Comparison of ENCODE assay signal across 8 cellular contexts in genomic region chr9:35258665-35259474, GRCh38.
DNase-seq lines count a peak whose midpoint lies in the region; ATAC-seq and TF ChIP-seq lines count a peak whose summit lies in the region.

No MANE protein-coding gene starts in this region.

- H3K36me3 ChIP-seq in lower lobe of right lung = no peaks in the 10 kb centered on the region

- H3K27me3 Mint-ChIP-seq in natural killer cell (ENCODE audit: low read depth in 2 of 2) = peaks cover 6 to 9% of the 10 kb centered on the region in 2 donors
- peaks cover 9% of the 10 kb centered on the region in 2 donors for H3K27me3 Mint-ChIP-seq in natural killer cell treated with Interleukin-12 subunit alpha and Interleukin-12 subunit beta and Interleukin-15 and Interleukin-18, amount 100 ng/mL, for 72 hours
- H3K27me3 Mint-ChIP-seq in effector memory CD8-positive, alpha-beta T cell = peaks cover 8 to 19% of the 10 kb centered on the region in 2 donors

- TF ChIP-seq CTCF in natural killer cell (IDR thresholded peaks at IDR 0.05) = peak; percentile 50
- peak; percentile 68 for TF ChIP-seq CTCF in lower lobe of right lung (IDR thresholded peaks at IDR 0.05)

- no peaks in the 10 kb centered on the region for H3K4me1 Mint-ChIP-seq in natural killer cell
- no peaks in the 10 kb centered on the region for H3K4me1 Mint-ChIP-seq in natural killer cell treated with Interleukin-12 subunit alpha and Interleukin-12 subunit beta and Interleukin-15 and Interleukin-18, amount 100 ng/mL, for 72 hours (ENCODE audit: low read depth in 2 of 2)
- H3K4me1 Mint-ChIP-seq in effector memory CD8-positive, alpha-beta T cell (ENCODE audit: low read depth in 2 of 2) = no peaks in the 10 kb centered on the region

- H3K9me3 ChIP-seq in lower lobe of right lung = no peaks in the 10 kb centered on the region

- DNase-seq in natural killer cell (no peak), NCI-H2196 treated with DMSO at 0.1 percent for 48 hours (lab: John Stamatoyannopoulos, UW; ENCODE audit: unreplicated experiment) (peak; percentile 55), lower lobe of right lung (peak; percentile 78)
- no peak for DNase-seq in natural killer cell treated with Interleukin-12 subunit alpha and Interleukin-12 subunit beta and Interleukin-15 and Interleukin-18, amount 100 ng/mL, for 72 hours (ENCODE audit: low spot score)
- DNase-seq in activated CD4-positive, alpha-beta T cell treated with anti-CD3 and anti-CD28 coated beads for 24 hours (ENCODE audit: low read depth in 2 of 2) = peak; percentile 15 to 21
- DNase-seq in effector memory CD8-positive, alpha-beta T cell = peak; percentile 18 to 27 (median 27)
- peak; percentile 15 for DNase-seq in stimulated activated CD8-positive, alpha-beta memory T cell treated with anti-CD3 and anti-CD28 coated beads, Interleukin-12 subunit alpha, Interleukin-12 subunit beta, amount 100 ng/mL, for 1 hour (ENCODE audit: low read depth)

- H3K36me3 Mint-ChIP-seq in natural killer cell = no peaks in the 10 kb centered on the region
- H3K36me3 Mint-ChIP-seq in natural killer cell treated with Interleukin-12 subunit alpha and Interleukin-12 subunit beta and Interleukin-15 and Interleukin-18, amount 100 ng/mL, for 72 hours = no peaks in the 10 kb centered on the region
- H3K36me3 Mint-ChIP-seq in effector memory CD8-positive, alpha-beta T cell (ENCODE audit: insufficient read depth) = no peaks in the 10 kb centered on the region

- no peaks in the 10 kb centered on the region for H3K9me3 Mint-ChIP-seq in natural killer cell
- no peaks in the 10 kb centered on the region for H3K9me3 Mint-ChIP-seq in natural killer cell treated with Interleukin-12 subunit alpha and Interleukin-12 subunit beta and Interleukin-15 and Interleukin-18, amount 100 ng/mL, for 72 hours
- H3K9me3 Mint-ChIP-seq in effector memory CD8-positive, alpha-beta T cell = no peaks in the 10 kb centered on the region

- no peak overlapping the region for H3K27ac ChIP-seq in lower lobe of right lung

- no peak overlapping the region for H3K4me3 ChIP-seq in lower lobe of right lung

- peak in 2 of 3 donors; percentile 52 to 62 for ATAC-seq in natural killer cell
- ATAC-seq in natural killer cell treated with Interleukin-12 subunit alpha and Interleukin-12 subunit beta and Interleukin-15 and Interleukin-18, amount 100 ng/mL, for 72 hours = no peak
- ATAC-seq in effector memory CD8-positive, alpha-beta T cell (replicated peaks) = peak; percentile 56
- peak; percentile 81 to 87 for ATAC-seq in lower lobe of right lung
- ATAC-seq in GM21717 (IDR thresholded peaks at IDR 0.05; ENCODE audit: unreplicated experiment) = no peak

- no peaks in the 10 kb centered on the region for H3K27me3 ChIP-seq in lower lobe of right lung (ENCODE audit: low read depth)

- peaks cover 27% of the 10 kb centered on the region for H3K4me1 ChIP-seq in lower lobe of right lung

- no peak overlapping the region for H3K4me3 Mint-ChIP-seq in natural killer cell
- no peak overlapping the region for H3K4me3 Mint-ChIP-seq in natural killer cell treated with Interleukin-12 subunit alpha and Interleukin-12 subunit beta and Interleukin-15 and Interleukin-18, amount 100 ng/mL, for 72 hours
- no peak overlapping the region for H3K4me3 Mint-ChIP-seq in effector memory CD8-positive, alpha-beta T cell

- no peak overlapping the region for H3K27ac Mint-ChIP-seq in natural killer cell
- no peak overlapping the region for H3K27ac Mint-ChIP-seq in natural killer cell treated with Interleukin-12 subunit alpha and Interleukin-12 subunit beta and Interleukin-15 and Interleukin-18, amount 100 ng/mL, for 72 hours
- H3K27ac Mint-ChIP-seq in effector memory CD8-positive, alpha-beta T cell = no peak overlapping the region

- intact Hi-C loops in natural killer cell (cut with micrococcal nuclease) = loop anchor here (1.0 kb wide), 1 partner anchor 143 kb away; no protein-coding TSS in a partner anchor
- intact Hi-C loops in lower lobe of right lung (cut with DNase I) = loop anchor here (10.0 kb wide), 1 partner anchor 134 kb away; no protein-coding TSS in a partner anchor

Comparison
In these comparisons a context has a peak if more than half of its experiments do, and no peak if none do; other contexts are left out.
1. ATAC-seq: peak in natural killer cell (2 of 3), effector memory CD8-positive, alpha-beta T cell (single experiment) and lower lobe of right lung (2 of 2); none in natural killer cell treated with Interleukin-12 subunit alpha and Interleukin-12 subunit beta and Interleukin-15 and Interleukin-18, amount 100 ng/mL, for 72 hours (0 of 2) and GM21717 (single experiment).
2. DNase-seq: peak in NCI-H2196 treated with DMSO at 0.1 percent for 48 hours (single experiment), activated CD4-positive, alpha-beta T cell treated with anti-CD3 and anti-CD28 coated beads for 24 hours (2 of 2), effector memory CD8-positive, alpha-beta T cell (3 of 3), lower lobe of right lung (single experiment) and stimulated activated CD8-positive, alpha-beta memory T cell treated with anti-CD3 and anti-CD28 coated beads, Interleukin-12 subunit alpha, Interleukin-12 subunit beta, amount 100 ng/mL, for 1 hour (single experiment); none in natural killer cell (single experiment) and natural killer cell treated with Interleukin-12 subunit alpha and Interleukin-12 subunit beta and Interleukin-15 and Interleukin-18, amount 100 ng/mL, for 72 hours (single experiment).